ENCODE assay signal across 21 cellular contexts in the genomic region with DNA sequence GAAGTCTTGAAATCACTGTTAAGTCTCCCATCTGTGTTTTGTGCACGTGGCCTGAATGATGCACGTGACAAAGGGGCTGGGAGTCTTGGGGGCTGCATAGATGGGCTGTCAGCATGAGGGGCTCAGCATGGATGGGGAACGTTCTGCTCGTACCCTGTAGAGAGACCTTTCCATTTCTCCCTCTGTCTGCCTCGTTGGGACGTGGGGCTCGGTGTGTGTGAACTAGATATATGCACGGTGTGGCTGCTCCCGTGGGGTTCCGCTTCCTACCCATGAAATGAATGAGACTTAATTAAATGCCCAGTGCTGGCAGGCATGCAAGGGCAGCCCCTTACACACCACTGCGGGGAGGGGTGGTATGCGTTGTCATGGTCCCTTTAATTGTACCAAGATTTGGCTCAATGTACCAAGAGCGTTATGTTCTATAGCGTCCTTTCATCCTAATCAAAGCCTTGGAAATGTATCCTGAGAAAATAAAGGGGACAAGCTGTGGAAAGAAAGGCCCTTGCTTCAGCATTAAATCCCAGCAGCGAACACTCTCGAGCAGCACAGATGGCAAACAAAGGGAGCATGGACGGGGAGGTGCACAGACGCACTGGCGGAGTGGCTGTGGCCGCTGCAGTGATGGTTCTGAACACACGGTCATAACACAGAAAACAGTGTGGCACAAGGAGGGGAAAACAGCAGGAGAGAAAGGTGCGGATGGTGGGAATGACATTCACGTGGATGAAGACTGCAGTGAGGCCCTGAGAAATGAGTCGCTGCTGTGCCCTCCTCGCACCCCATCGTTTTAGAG.
DNase-seq lines count a peak whose midpoint lies in the region; ATAC-seq and TF ChIP-seq lines count a peak whose summit lies in the region.
"Had no signal": no experiment of that assay in that cellular context is flagged by ENCODE, and none has a peak within 500 bp of the region (broad histone marks: within the 10 kb centered on the region; RNA-seq: fewer than 3 reads in every experiment).

No MANE protein-coding gene starts in this region.

- 92 to 93% methylated on average over 26 of the region's 26 CpGs for WGBS in ectodermal cell, 2 experiments

- peaks cover 40% of the 10 kb centered on the region for H3K4me1 Mint-ChIP-seq in neural progenitor cell
- H3K4me1 Mint-ChIP-seq: CD4-positive, CD25-positive, alpha-beta regulatory T cell; naive thymus-derived CD4-positive, alpha-beta T cell; stimulated activated naive CD8-positive, alpha-beta T cell treated with anti-CD3 and anti-CD28 coated beads, Interleukin-15, amount 100 ng/mL, for 72 hours had no signal

- in situ Hi-C loops in G401 (cut with HindIII; ENCODE audit: low sequenced_read_pairs) = no loop called here

- H3K9me3 ChIP-seq in Karpas-422 (ENCODE audit: low read length) (no peaks in the 10 kb centered on the region), ectodermal cell (ENCODE audit: control insufficient read depth, low read length) (no peaks in the 10 kb centered on the region), neural progenitor cell (ENCODE audit: low read depth) (no peaks in the 10 kb centered on the region)

- H3K27me3 ChIP-seq in Karpas-422 (ENCODE audit: low read length) (no peaks in the 10 kb centered on the region), ectodermal cell (ENCODE audit: control insufficient read depth, insufficient read depth, low read length, poor library complexity, severe bottlenecking) (no peaks in the 10 kb centered on the region), neural progenitor cell (no peaks in the 10 kb centered on the region)
- H3K27me3 ChIP-seq: cardiac muscle cell, transverse colon had no signal

- H3K4me3 ChIP-seq in Karpas-422 (ENCODE audit: low read length) (no peak overlapping the region), ectodermal cell (ENCODE audit: insufficient read depth, low read depth, low read length) (no peak overlapping the region), neural progenitor cell (no peak overlapping the region)
- H3K4me3 ChIP-seq: cardiac muscle cell, heart left ventricle, transverse colon had no signal

- H2AFZ ChIP-seq in Karpas-422 (ENCODE audit: low read length) = no peak overlapping the region
- peak overlapping the region; percentile 57 for H2AFZ ChIP-seq in neural progenitor cell (replicated peaks)

- H3K9me2 ChIP-seq in Karpas-422 (replicated peaks; ENCODE audit: insufficient read depth, low read length) = no peaks in the 10 kb centered on the region

- no peaks in the 10 kb centered on the region for H3K79me2 ChIP-seq in Karpas-422 (ENCODE audit: low read length)
- no peaks in the 10 kb centered on the region for H3K79me2 ChIP-seq in neural progenitor cell (ENCODE audit: low read depth)

- no peak for TF ChIP-seq CTCF in neural progenitor cell (IDR thresholded peaks at IDR 0.05)

- H3K4me2 ChIP-seq in Karpas-422 (ENCODE audit: low read depth, low read length, poor library complexity, severe bottlenecking) = no peak overlapping the region
- H3K4me2 ChIP-seq in neural progenitor cell = peak overlapping the region; percentile 18

- H3K9ac ChIP-seq in Karpas-422 (ENCODE audit: low read length) (no peak overlapping the region), neural progenitor cell (no peak overlapping the region)

- peak overlapping the region; percentile 96 for H3K27ac Mint-ChIP-seq in neural progenitor cell
- H3K27ac Mint-ChIP-seq: activated naive CD4-positive, alpha-beta T cell treated with anti-CD3 and anti-CD28 coated beads for 36 hours; CD4-positive, CD25-positive, alpha-beta regulatory T cell; naive thymus-derived CD4-positive, alpha-beta T cell; stimulated activated naive CD8-positive, alpha-beta T cell treated with anti-CD3 and anti-CD28 coated beads, Interleukin-15, amount 100 ng/mL, for 72 hours had no signal

- DNase-seq in G401 (ENCODE audit: low spot score) (peak; percentile 75), Karpas-422 (peak; percentile 6), neural progenitor cell (ENCODE audit: low spot score) (peak; percentile 48), iPS-NIHi11 (ENCODE audit: low spot score) (no peak)
- DNase-seq: activated naive CD4-positive, alpha-beta T cell treated with anti-CD3 and anti-CD28 coated beads for 36 hours; activated T-cell treated with anti-CD3 and anti-CD28 coated beads, Interleukin-2, amount 50 U/mL, for 4 hours; CD4-positive, CD25-positive, alpha-beta regulatory T cell; dermis blood vessel endothelial cell; heart left ventricle; naive thymus-derived CD4-positive, alpha-beta T cell; NCI-H1048; NCI-H1930; NCI-H226; stimulated activated CD4-positive, alpha-beta T cell treated with anti-CD3 and anti-CD28 coated beads, Interleukin-15, amount 100 ng/mL, for 24 hours; stimulated activated naive CD8-positive, alpha-beta T cell treated with anti-CD3 and anti-CD28 coated beads, Interleukin-15, amount 100 ng/mL, for 72 hours; T-helper 1 cell; transverse colon had no signal

- H3K27ac ChIP-seq in Karpas-422 (ENCODE audit: low read length) (no peak overlapping the region), ectodermal cell (ENCODE audit: insufficient read depth, low read depth, low read length, poor library complexity, severe bottlenecking) (peak overlapping the region; percentile 55), neural progenitor cell (no peak overlapping the region)
- H3K27ac ChIP-seq: cardiac muscle cell, heart left ventricle, transverse colon had no signal

- H3K36me3 ChIP-seq in Karpas-422 (ENCODE audit: insufficient read depth, low read length) (no peaks in the 10 kb centered on the region), ectodermal cell (ENCODE audit: control insufficient read depth, insufficient read depth, low read length) (no peaks in the 10 kb centered on the region), neural progenitor cell (no peaks in the 10 kb centered on the region)
- H3K36me3 ChIP-seq: cardiac muscle cell, heart left ventricle, transverse colon had no signal

- H3K4me1 ChIP-seq in Karpas-422 (ENCODE audit: low read length) (no peaks in the 10 kb centered on the region), ectodermal cell (ENCODE audit: control insufficient read depth, insufficient read depth, low read length) (peaks cover 16% of the 10 kb centered on the region), neural progenitor cell (peaks cover 5% of the 10 kb centered on the region)
- H3K4me1 ChIP-seq: heart left ventricle, transverse colon had no signal

- ATAC-seq in GM21717 (IDR thresholded peaks at IDR 0.05; ENCODE audit: unreplicated experiment) (no peak), HG02763 (IDR thresholded peaks at IDR 0.05; ENCODE audit: unreplicated experiment) (no peak)
- ATAC-seq: activated T-cell treated with anti-CD3 and anti-CD28 coated beads, Interleukin-2, amount 50 U/mL, for 4 hours; heart left ventricle; naive thymus-derived CD4-positive, alpha-beta T cell; stimulated activated naive CD8-positive, alpha-beta T cell treated with anti-CD3 and anti-CD28 coated beads, Interleukin-15, amount 100 ng/mL, for 72 hours had no signal

- H3K27me3 Mint-ChIP-seq in neural progenitor cell (ENCODE audit: insufficient read depth, low read depth) = peaks cover 6% of the 10 kb centered on the region

- no peaks in the 10 kb centered on the region for H3K36me3 Mint-ChIP-seq in neural progenitor cell
- H3K36me3 Mint-ChIP-seq: CD4-positive, CD25-positive, alpha-beta regulatory T cell; naive thymus-derived CD4-positive, alpha-beta T cell had no signal

- peak overlapping the region; percentile 72 for H3K4me3 Mint-ChIP-seq in neural progenitor cell
- H3K4me3 Mint-ChIP-seq: activated naive CD4-positive, alpha-beta T cell treated with anti-CD3 and anti-CD28 coated beads for 36 hours; activated T-cell treated with anti-CD3 and anti-CD28 coated beads, Interleukin-2, amount 50 U/mL, for 4 hours; CD4-positive, CD25-positive, alpha-beta regulatory T cell; naive thymus-derived CD4-positive, alpha-beta T cell; stimulated activated naive CD8-positive, alpha-beta T cell treated with anti-CD3 and anti-CD28 coated beads, Interleukin-15, amount 100 ng/mL, for 72 hours had no signal

- H4K20me1 ChIP-seq in Karpas-422 (ENCODE audit: insufficient read depth, low read depth, low read length) (no peaks in the 10 kb centered on the region), neural progenitor cell (ENCODE audit: low read depth) (no peaks in the 10 kb centered on the region)

- H3K9me3 Mint-ChIP-seq in neural progenitor cell = peaks cover 13% of the 10 kb centered on the region

- no peaks in the 10 kb centered on the region for H3F3A ChIP-seq in neural progenitor cell (ENCODE audit: low read depth)
